23 cellular contexts compared by ENCODE assay signal in the genomic region with DNA sequence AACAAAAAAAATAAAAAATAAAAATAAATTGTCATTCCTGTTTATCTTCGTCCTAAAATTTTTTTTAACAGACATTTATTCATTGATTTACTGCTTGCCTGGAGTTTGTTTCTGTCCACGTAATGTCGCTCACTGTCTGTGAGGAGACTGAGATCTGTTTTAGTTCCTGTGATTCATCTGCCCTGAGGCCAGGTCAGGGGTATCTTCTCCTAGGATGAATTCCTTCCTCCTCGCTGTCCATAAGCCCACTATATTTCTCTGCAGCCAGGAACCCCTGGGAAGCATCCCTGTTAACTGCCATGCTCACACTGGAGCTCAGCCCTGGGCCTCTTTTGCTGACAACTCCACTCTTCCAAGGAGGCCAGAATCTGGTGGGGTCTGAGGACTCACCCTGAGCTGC.
"Had no signal": no experiment of that assay in that cellular context is flagged by ENCODE, and none has a peak within 500 bp of the region (broad histone marks: within the 10 kb centered on the region; RNA-seq: fewer than 3 reads in every experiment).

No MANE protein-coding gene starts in this region.

- H3K9me3 ChIP-seq: ovary, right lobe of liver had no signal

- H3K27ac Mint-ChIP-seq: immature natural killer cell; mesothelial cell of epicardium; naive B cell; natural killer cell; progenitor cell of endocrine pancreas; stimulated activated naive CD8-positive, alpha-beta T cell treated with anti-CD3 and anti-CD28 coated beads, Interleukin-15, Interleukin-2, amounts not matched to agents 100 ng/mL and 50 ng/mL, for 24 hours; type B pancreatic cell had no signal

- H3K4me3 ChIP-seq: left ventricle myocardium inferior, lung, ovary, right atrium auricular region, right lobe of liver, smooth muscle cell, suprapubic skin, thoracic aorta, tibial artery, uterus had no signal

- H3K4me1 Mint-ChIP-seq: immature natural killer cell, naive B cell, natural killer cell had no signal

- H3K36me3 Mint-ChIP-seq: immature natural killer cell, naive B cell, natural killer cell, type B pancreatic cell had no signal

- H3K27me3 ChIP-seq: ovary, right atrium auricular region, right lobe of liver, suprapubic skin, tibial artery, uterus had no signal

- FAIRE-seq: islet of Langerhans had no signal

- H3K4me2 ChIP-seq: smooth muscle cell had no signal

- H3K4me1 ChIP-seq: left ventricle myocardium inferior, right atrium auricular region, right lobe of liver, suprapubic skin, tibial artery, uterus had no signal

- H3K4me3 Mint-ChIP-seq: immature natural killer cell; mesothelial cell of epicardium; naive B cell; natural killer cell; stimulated activated naive CD8-positive, alpha-beta T cell treated with anti-CD3 and anti-CD28 coated beads, Interleukin-15, Interleukin-2, amounts not matched to agents 100 ng/mL and 50 ng/mL, for 24 hours; type B pancreatic cell had no signal

- H3K36me3 ChIP-seq: left ventricle myocardium inferior, ovary, right atrium auricular region, right lobe of liver, suprapubic skin, thoracic aorta, tibial artery, uterus had no signal

- DNase-seq: hypothalamus; immature natural killer cell; left ventricle myocardium inferior; mesendoderm; naive B cell; natural killer cell; ovary; right lobe of liver; stimulated activated CD4-positive, alpha-beta T cell treated with anti-CD3 and anti-CD28 coated beads, Interleukin-2, amount 100 ng/mL, for 24 hours; stimulated activated CD4-positive, alpha-beta T cell treated with anti-CD3 and anti-CD28 coated beads, Interleukin-4, amount 100 ng/mL, for 1 hour; stimulated activated naive CD4-positive, alpha-beta T cell; tibial artery; uterus had no signal

- H3K27ac ChIP-seq: left ventricle myocardium inferior, ovary, right atrium auricular region, right lobe of liver, suprapubic skin, thoracic aorta, tibial artery, uterus had no signal

- ATAC-seq: natural killer cell, right lobe of liver had no signal

- H3K27me3 Mint-ChIP-seq: naive B cell; progenitor cell of endocrine pancreas; stimulated activated naive CD8-positive, alpha-beta T cell treated with anti-CD3 and anti-CD28 coated beads, Interleukin-15, Interleukin-2, amounts not matched to agents 100 ng/mL and 50 ng/mL, for 24 hours had no signal
